Comparison of ENCODE assay signal across 8 cellular contexts in genomic region chr12:125064492-125064891, GRCh38. TPM values are rescaled to one million over a fixed set of nuclear protein-coding genes. Genes with fewer than 3 reads are reported as not detected.
A peak's percentile ranks its signal among the peaks of the same experiment; 100 is the strongest.
DNase-seq lines count a peak whose midpoint lies in the region; ATAC-seq and TF ChIP-seq lines count a peak whose summit lies in the region.

No MANE protein-coding gene starts in this region.

- H3K4me2 ChIP-seq in mammary epithelial cell (ENCODE audit: insufficient read depth, low read depth, low read length): peak overlapping the region; percentile 98

- H3K4me3 ChIP-seq in AG04449 (ENCODE audit: low read depth, low read length): peak overlapping the region; percentile 79; the same call in 1 of the 2 replicates
- H3K4me3 ChIP-seq in HUES48 (ENCODE audit: low read depth, low read length): peak overlapping the region; percentile 77
- peak overlapping the region in 2 of 3 experiments; percentile 69 to 84 for H3K4me3 ChIP-seq in mammary epithelial cell (replicated peaks in 1 of 3; ENCODE audit: insufficient read depth in 1 of 3, low read depth in 2 of 3, low read length in 3 of 3)

- 62% methylated on average over 4 of the region's 5 CpGs for WGBS in mammary epithelial cell (ENCODE audit: low coverage, missing lambda C conversion rate)

- H3K4me1 ChIP-seq in HUES48 (ENCODE audit: control insufficient read depth, insufficient read depth, low read length) (peaks cover 19% of the 10 kb centered on the region), mammary epithelial cell (ENCODE audit: insufficient read depth, low read length) (peaks cover 15% of the 10 kb centered on the region)

- H3K4me1 Mint-ChIP-seq in natural killer cell treated with Interleukin-12 subunit alpha and Interleukin-12 subunit beta and Interleukin-15 and Interleukin-18, amount 100 ng/mL, for 72 hours (ENCODE audit: low read depth in 2 of 2): peaks cover 13 to 20% of the 10 kb centered on the region in 2 donors

- TF ChIP-seq CTCF in AG04449 (IDR thresholded peaks at IDR 0.05; ENCODE audit: insufficient read depth, low read length, missing control alignments): no peak
- no peak for TF ChIP-seq CTCF in mammary epithelial cell (conservative IDR thresholded peaks at IDR 0.05 in 1 of 2, IDR thresholded peaks at IDR 0.05 in 1 of 2; ENCODE audit: extremely low read depth in 1 of 2, insufficient read depth in 1 of 2, low read depth in 1 of 2, low read length in 2 of 2)

- DNase-seq in AG04449 (ENCODE audit: low read depth, low spot score): no peak
- no peak for DNase-seq in mammary epithelial cell
- DNase-seq in natural killer cell treated with Interleukin-12 subunit alpha and Interleukin-12 subunit beta and Interleukin-15 and Interleukin-18, amount 100 ng/mL, for 72 hours (ENCODE audit: low spot score): no peak
- no peak for DNase-seq in HUDEP-2 (lab: John Stamatoyannopoulos, UW; ENCODE audit: unreplicated experiment in 76 of 76)
- DNase-seq in posterior cingulate gyrus: no peak

- no peaks in the 10 kb centered on the region for H3K27me3 ChIP-seq in HUES48 (ENCODE audit: control insufficient read depth, insufficient read depth, low read length)
- H3K27me3 ChIP-seq in mammary epithelial cell (ENCODE audit: insufficient read depth, low read length): no peaks in the 10 kb centered on the region

- H3K9me3 ChIP-seq in HUES48 (ENCODE audit: control insufficient read depth, insufficient read depth, low read length) (peaks cover 6% of the 10 kb centered on the region), mammary epithelial cell (replicated peaks; ENCODE audit: insufficient read depth, low read length) (no peaks in the 10 kb centered on the region)

- H3K4me3 Mint-ChIP-seq in natural killer cell treated with Interleukin-12 subunit alpha and Interleukin-12 subunit beta and Interleukin-15 and Interleukin-18, amount 100 ng/mL, for 72 hours: peak overlapping the region; percentile 78

- POLR2A ChIA-PET in AG04449 (lab: Yijun Ruan, JAX): interaction anchor here (1.0 kb wide), 1 partner anchor 15 kb away, joined by 3 read pairs; no protein-coding TSS in a partner anchor

- H3K27ac Mint-ChIP-seq in natural killer cell treated with Interleukin-12 subunit alpha and Interleukin-12 subunit beta and Interleukin-15 and Interleukin-18, amount 100 ng/mL, for 72 hours: no peak overlapping the region

- peaks cover 9 to 12% of the 10 kb centered on the region in 2 donors for H3K27me3 Mint-ChIP-seq in natural killer cell treated with Interleukin-12 subunit alpha and Interleukin-12 subunit beta and Interleukin-15 and Interleukin-18, amount 100 ng/mL, for 72 hours

- no peaks in the 10 kb centered on the region for H4K20me1 ChIP-seq in mammary epithelial cell (ENCODE audit: insufficient read depth, low read length)

- H3K36me3 ChIP-seq in HUES48 (ENCODE audit: control insufficient read depth, insufficient read depth, low read length) (no peaks in the 10 kb centered on the region; the same call in 1 of the 2 replicates), mammary epithelial cell (ENCODE audit: insufficient read depth, low read length) (no peaks in the 10 kb centered on the region)

- no peaks in the 10 kb centered on the region for H3K9me3 Mint-ChIP-seq in natural killer cell treated with Interleukin-12 subunit alpha and Interleukin-12 subunit beta and Interleukin-15 and Interleukin-18, amount 100 ng/mL, for 72 hours

- H3K79me2 ChIP-seq in mammary epithelial cell (ENCODE audit: insufficient read depth, low read length): peaks cover 39% of the 10 kb centered on the region

- BruUV-seq in mammary epithelial cell (replicated peaks; lab: Mats Ljungman, UMichigan): no TSS peak

- CTCF ChIA-PET in AG04449 (lab: Yijun Ruan, JAX): interaction anchor here (0.8 to 1.4 kb wide), 3 partner anchors 10 to 124 kb away, joined by 3 read pairs; no protein-coding TSS in a partner anchor
- CTCF ChIA-PET in mammary epithelial cell (lab: Charles Lee; ENCODE audit: low non-redundant PET): no interaction called here

- H3K27ac ChIP-seq in HUES48 (ENCODE audit: low read depth, low read length): no peak overlapping the region
- H3K27ac ChIP-seq in mammary epithelial cell (ENCODE audit: insufficient read depth, low read depth, low read length): no peak overlapping the region

- dilution Hi-C loops in mammary epithelial cell (cut with HindIII; ENCODE audit: low sequenced_read_pairs): no loop called here

- in situ Hi-C loops in mammary epithelial cell (cut with MboI; ENCODE audit: low sequenced_read_pairs in 2 of 2): no loop called here

- intact Hi-C loops in mammary epithelial cell (cut with micrococcal nuclease): loop anchor here (2.0 kb wide), 3 partner anchors 72 to 158 kb away; partner anchors contain the start of genes BRI3BP and UBC
- intact Hi-C loops in posterior cingulate gyrus (cut with DNase I): no loop called here

- no peak overlapping the region for H2AFZ ChIP-seq in mammary epithelial cell (ENCODE audit: low read depth, low read length)

- H3K9ac ChIP-seq in HUES48 (ENCODE audit: low read depth, low read length): peak overlapping the region; percentile 57
- no peak overlapping the region for H3K9ac ChIP-seq in mammary epithelial cell (ENCODE audit: insufficient read depth, low read length)

- ATAC-seq in natural killer cell treated with Interleukin-12 subunit alpha and Interleukin-12 subunit beta and Interleukin-15 and Interleukin-18, amount 100 ng/mL, for 72 hours: no peak
- no peak for ATAC-seq in HG02763 (IDR thresholded peaks at IDR 0.05; ENCODE audit: unreplicated experiment)
- ATAC-seq in GM19463 (IDR thresholded peaks at IDR 0.05; ENCODE audit: unreplicated experiment): no peak

- no peaks in the 10 kb centered on the region for H3K36me3 Mint-ChIP-seq in natural killer cell treated with Interleukin-12 subunit alpha and Interleukin-12 subunit beta and Interleukin-15 and Interleukin-18, amount 100 ng/mL, for 72 hours

RNA-seq across cellular contexts. Expression of gene AACS, which starts 0.7 kb away (rescaled TPM):
- total RNA-seq in mammary epithelial cell: 10 to 100 TPM; 35.1 to 36.0 TPM
- 33.9 TPM for polyA plus RNA-seq in mammary epithelial cell
- 88.1 TPM for polyA minus RNA-seq in mammary epithelial cell
- 10 to 100 TPM; 36.7 to 54.6 TPM for total RNA-seq in natural killer cell treated with Interleukin-12 subunit alpha and Interleukin-12 subunit beta and Interleukin-15 and Interleukin-18, amount 100 ng/mL, for 72 hours
